15 cellular contexts compared by ENCODE assay signal in genomic region chr3:117277816-117278215, GRCh38.
A peak's percentile ranks its signal among the peaks of the same experiment; 100 is the strongest.
DNase-seq lines count a peak whose midpoint lies in the region; ATAC-seq and TF ChIP-seq lines count a peak whose summit lies in the region.
"Had no signal": no experiment of that assay in that cellular context is flagged by ENCODE, and none has a peak within 500 bp of the region (broad histone marks: within the 10 kb centered on the region; RNA-seq: fewer than 3 reads in every experiment).

No MANE protein-coding gene starts in this region.

- H3K27me3 ChIP-seq in heart left ventricle (no peaks in the 10 kb centered on the region), colonic mucosa (no peaks in the 10 kb centered on the region)

- H3K9ac ChIP-seq in colonic mucosa (ENCODE audit: low read depth in 2 of 2, low read length in 2 of 2): no peak overlapping the region

- H3K4me3 ChIP-seq in heart left ventricle (no peak overlapping the region), colonic mucosa (no peak overlapping the region)

- H3K27ac ChIP-seq in heart left ventricle (no peak overlapping the region), colonic mucosa (peak overlapping the region; percentile 74)

- H3K4me1 ChIP-seq in heart left ventricle (no peaks in the 10 kb centered on the region), colonic mucosa (no peaks in the 10 kb centered on the region)

- WGBS in heart left ventricle, 4 donors: 35 to 55% (median 37%) methylated on average over 2 of the region's 2 CpGs

- intact Hi-C loops in Right ventricle myocardium inferior (cut with DNase I) (no loop called here), heart left ventricle (cut with DNase I) (no loop called here), colonic mucosa (cut with DNase I) (no loop called here)

- TF ChIP-seq CTCF in heart left ventricle (IDR thresholded peaks at IDR 0.05): no peak
- TF ChIP-seq CTCF in colonic mucosa (IDR thresholded peaks at IDR 0.05): no peak

- ATAC-seq in Right ventricle myocardium inferior (peak; percentile 67), heart left ventricle (no peak)

- no peaks in the 10 kb centered on the region for H3K9me3 ChIP-seq in heart left ventricle
- H3K9me3 ChIP-seq in colonic mucosa: no peaks in the 10 kb centered on the region

- no peak for TF ChIP-seq POLR2A in heart left ventricle (IDR thresholded peaks at IDR 0.05)
- no peak for TF ChIP-seq POLR2A in erythroblast (IDR thresholded peaks at IDR 0.05; ENCODE audit: low read length)

- DNase-seq in Right ventricle myocardium inferior (ENCODE audit: missing footprints) (no peak), heart left ventricle (no peak), colonic mucosa (peak; percentile 20), medulla oblongata (ENCODE audit: extremely low spot score) (peak; percentile 39), GOT3 (lab: John Stamatoyannopoulos, UW) (no peak), Ammon's horn (ENCODE audit: low spot score) (no peak), erythroblast (lab: John Stamatoyannopoulos, UW) (no peak)
- DNase-seq: ACHN, AML-193, COR-L47, H9, MM.1S, NCI-H187, NCI-H446 treated with DMSO at 0.1 percent for 48 hours, NCI-H748 treated with DMSO at 0.1 percent for 48 hours had no signal

- no peaks in the 10 kb centered on the region for H3K36me3 ChIP-seq in heart left ventricle
- H3K36me3 ChIP-seq in colonic mucosa: no peaks in the 10 kb centered on the region

Comparison
In these comparisons a context has a peak if more than half of its experiments do, and no peak if none do; other contexts are left out.
1. DNase-seq: peak in colonic mucosa (single experiment) and medulla oblongata (single experiment); none in Right ventricle myocardium inferior (single experiment), heart left ventricle (0 of 5), GOT3 (single experiment), Ammon's horn (single experiment) and erythroblast (0 of 2).